ENCODE assay signal across 1 cellular context in the genomic region with DNA sequence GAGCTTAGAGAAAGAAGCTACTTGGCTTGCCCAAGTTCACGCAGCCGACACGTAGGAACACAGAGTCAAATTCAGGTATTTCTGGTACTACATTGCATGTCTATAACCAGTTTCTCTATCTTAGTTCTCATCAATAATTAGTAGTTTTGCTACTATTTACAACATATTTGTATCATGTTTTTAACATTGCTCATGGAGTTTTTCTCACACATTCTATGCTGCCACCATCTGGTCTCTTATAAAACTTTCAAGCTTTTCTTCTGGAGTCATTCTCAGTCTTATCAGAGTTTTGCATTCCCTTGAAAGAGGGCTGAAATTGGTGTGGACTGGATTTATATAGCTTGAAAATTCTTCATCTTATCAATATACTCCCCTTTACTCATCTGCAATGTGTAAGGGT.
TF ChIP-seq lines count a peak whose summit lies in the region.

No MANE protein-coding gene starts in this region.

TF ChIP-seq in H1, 55 proteins besides CTCF, POLR2A, EP300 and RAD21:
- no peak for TF ChIP-seq PHF8 (conservative IDR thresholded peaks at IDR 0.05; ENCODE audit: low read depth, low read length)
- TF ChIP-seq SUZ12 (IDR thresholded peaks at IDR 0.05; ENCODE audit: low read length), result no peak
- no peak for TF ChIP-seq CTBP2 (IDR thresholded peaks at IDR 0.05; ENCODE audit: borderline replicate concordance, insufficient read depth, insufficient read length, low read length)
